Comparison of ENCODE assay signal across 26 cellular contexts in the genomic region with DNA sequence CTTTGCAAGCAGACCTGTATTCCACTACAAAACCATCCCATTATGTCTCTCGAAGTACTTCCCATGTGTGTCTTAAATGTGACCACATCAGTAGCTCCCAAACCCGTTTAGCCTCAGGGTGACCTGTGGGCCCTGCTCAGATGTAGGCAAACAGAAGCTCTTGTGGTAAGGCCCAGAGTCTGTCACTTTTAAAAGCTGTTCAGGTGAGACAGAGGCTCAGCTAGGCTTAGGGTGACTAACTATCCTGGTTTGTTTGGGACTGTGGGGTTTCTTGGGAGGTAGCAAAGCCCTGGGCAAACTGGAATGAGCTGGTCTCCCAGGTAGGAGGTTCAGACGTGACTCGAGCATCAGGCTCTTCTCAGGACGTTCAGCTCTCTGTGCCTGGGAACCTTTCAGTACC.
DNase-seq lines count a peak whose midpoint lies in the region; ATAC-seq, FAIRE-seq and TF ChIP-seq lines count a peak whose summit lies in the region.
"Had no signal": no experiment of that assay in that cellular context is flagged by ENCODE, and none has a peak within 500 bp of the region (broad histone marks: within the 10 kb centered on the region; RNA-seq: fewer than 3 reads in every experiment).

No MANE protein-coding gene starts in this region.

- H3K4me3 ChIP-seq in bronchial epithelial cell (ENCODE audit: low read depth, low read length) (no peak overlapping the region), testis (no peak overlapping the region)

- no peak for TF ChIP-seq POLR2A in testis (IDR thresholded peaks at IDR 0.05)

- peak; percentile 19 for DNase-seq in activated T-cell treated with anti-CD3 and anti-CD28 coated beads, Interleukin-2, amount 50 U/mL, for 24 hours
- DNase-seq in activated T-cell treated with anti-CD3 and anti-CD28 coated beads, Interleukin-2, amount 50 U/mL, for 4 hours = no peak
- peak; percentile 35 for DNase-seq in bronchial epithelial cell (ENCODE audit: low read depth)
- peak; percentile 97 for DNase-seq in islet precursor cell
- DNase-seq in testis = peak; percentile 11
- DNase-seq in NOMO-1 treated with DMSO at 0.1 percent for 48 hours (lab: John Stamatoyannopoulos, UW; ENCODE audit: unreplicated experiment) = no peak
- DNase-seq in NAMALWA (ENCODE audit: low spot score) = no peak
- DNase-seq: CD4-positive, alpha-beta T cell; DMS153; GF-D8; H7; HFFc6; KG1; MV-4-11; NCI-H1417; NCI-H187; NCI-H2107; NCI-H510A treated with DMSO at 0.1 percent for 48 hours; NCI-H774; OCI-M1; SHP77 treated with DMSO at 0.1 percent for 48 hours had no signal

- no peak for FAIRE-seq in bronchial epithelial cell (lab: Jason Lieb, UNC)
- FAIRE-seq: A204.1, GM18507, HepG2 had no signal

- no peaks in the 10 kb centered on the region for H3K36me3 Mint-ChIP-seq in activated T-cell treated with anti-CD3 and anti-CD28 coated beads, Interleukin-2, amount 50 U/mL, for 24 hours (ENCODE audit: low read depth)
- H3K36me3 Mint-ChIP-seq in activated T-cell treated with anti-CD3 and anti-CD28 coated beads, Interleukin-2, amount 50 U/mL, for 4 hours (ENCODE audit: insufficient read depth) = no peaks in the 10 kb centered on the region

- H3K36me3 ChIP-seq in bronchial epithelial cell (ENCODE audit: control insufficient read depth, insufficient read depth, low read length) (no peaks in the 10 kb centered on the region), testis (ENCODE audit: low read depth, missing control alignments) (no peaks in the 10 kb centered on the region)
- H3K36me3 ChIP-seq: BE2C had no signal

- H3K27me3 ChIP-seq in bronchial epithelial cell (ENCODE audit: control insufficient read depth, insufficient read depth, low read length) = no peaks in the 10 kb centered on the region
- no peaks in the 10 kb centered on the region for H3K27me3 ChIP-seq in testis
- H3K27me3 ChIP-seq: BE2C had no signal

- H3K27ac ChIP-seq in testis = no peak overlapping the region

- intact Hi-C loops in testis (cut with DNase I; ENCODE audit: low total_unique reads) = no loop called here

- H3K9me3 ChIP-seq in testis = no peaks in the 10 kb centered on the region
- H3K9me3 ChIP-seq: BE2C had no signal

- no peaks in the 10 kb centered on the region for H3K9me3 Mint-ChIP-seq in activated T-cell treated with anti-CD3 and anti-CD28 coated beads, Interleukin-2, amount 50 U/mL, for 24 hours
- H3K9me3 Mint-ChIP-seq in activated T-cell treated with anti-CD3 and anti-CD28 coated beads, Interleukin-2, amount 50 U/mL, for 4 hours = no peaks in the 10 kb centered on the region
- H3K9me3 Mint-ChIP-seq: CD4-positive, alpha-beta T cell; HFFc6 had no signal

- H3K4me3 Mint-ChIP-seq in activated T-cell treated with anti-CD3 and anti-CD28 coated beads, Interleukin-2, amount 50 U/mL, for 24 hours = no peak overlapping the region
- H3K4me3 Mint-ChIP-seq in activated T-cell treated with anti-CD3 and anti-CD28 coated beads, Interleukin-2, amount 50 U/mL, for 4 hours = no peak overlapping the region
- H3K4me3 Mint-ChIP-seq: CD4-positive, alpha-beta T cell; HFFc6 had no signal

- no peaks in the 10 kb centered on the region for H3K4me1 Mint-ChIP-seq in activated T-cell treated with anti-CD3 and anti-CD28 coated beads, Interleukin-2, amount 50 U/mL, for 24 hours (ENCODE audit: low read depth)
- no peaks in the 10 kb centered on the region for H3K4me1 Mint-ChIP-seq in activated T-cell treated with anti-CD3 and anti-CD28 coated beads, Interleukin-2, amount 50 U/mL, for 4 hours (ENCODE audit: low read depth)

- WGBS in testis, 2 donors = 87 to 89% methylated on average over 5 of the region's 5 CpGs

- H3K27ac Mint-ChIP-seq in activated T-cell treated with anti-CD3 and anti-CD28 coated beads, Interleukin-2, amount 50 U/mL, for 24 hours = no peak overlapping the region
- H3K27ac Mint-ChIP-seq: CD4-positive, alpha-beta T cell; HFFc6 had no signal

- no peaks in the 10 kb centered on the region for H3K27me3 Mint-ChIP-seq in activated T-cell treated with anti-CD3 and anti-CD28 coated beads, Interleukin-2, amount 50 U/mL, for 24 hours
- peaks cover 5% of the 10 kb centered on the region for H3K27me3 Mint-ChIP-seq in activated T-cell treated with anti-CD3 and anti-CD28 coated beads, Interleukin-2, amount 50 U/mL, for 4 hours (ENCODE audit: low read depth)

- ATAC-seq in activated T-cell treated with anti-CD3 and anti-CD28 coated beads, Interleukin-2, amount 50 U/mL, for 4 hours = no peak
- ATAC-seq in GM18498 (IDR thresholded peaks at IDR 0.05; ENCODE audit: unreplicated experiment) = no peak
- ATAC-seq: HepG2 had no signal

- H3K4me1 ChIP-seq in testis = peaks cover 23% of the 10 kb centered on the region
- H3K4me1 ChIP-seq: BE2C had no signal

- TF ChIP-seq CTCF in bronchial epithelial cell (IDR thresholded peaks at IDR 0.05; ENCODE audit: insufficient read depth, low read length, severe bottlenecking) = no peak
- TF ChIP-seq CTCF in testis (IDR thresholded peaks at IDR 0.05) = no peak

Comparison
In these comparisons a context has a peak if more than half of its experiments do, and no peak if none do; other contexts are left out.
1. DNase-seq: peak in activated T-cell treated with anti-CD3 and anti-CD28 coated beads, Interleukin-2, amount 50 U/mL, for 24 hours (single experiment), bronchial epithelial cell (single experiment), islet precursor cell (single experiment) and testis (single experiment); none in activated T-cell treated with anti-CD3 and anti-CD28 coated beads, Interleukin-2, amount 50 U/mL, for 4 hours (single experiment), NOMO-1 treated with DMSO at 0.1 percent for 48 hours (single experiment) and NAMALWA (single experiment).